ENCODE assay signal across 13 cellular contexts in the genomic region with DNA sequence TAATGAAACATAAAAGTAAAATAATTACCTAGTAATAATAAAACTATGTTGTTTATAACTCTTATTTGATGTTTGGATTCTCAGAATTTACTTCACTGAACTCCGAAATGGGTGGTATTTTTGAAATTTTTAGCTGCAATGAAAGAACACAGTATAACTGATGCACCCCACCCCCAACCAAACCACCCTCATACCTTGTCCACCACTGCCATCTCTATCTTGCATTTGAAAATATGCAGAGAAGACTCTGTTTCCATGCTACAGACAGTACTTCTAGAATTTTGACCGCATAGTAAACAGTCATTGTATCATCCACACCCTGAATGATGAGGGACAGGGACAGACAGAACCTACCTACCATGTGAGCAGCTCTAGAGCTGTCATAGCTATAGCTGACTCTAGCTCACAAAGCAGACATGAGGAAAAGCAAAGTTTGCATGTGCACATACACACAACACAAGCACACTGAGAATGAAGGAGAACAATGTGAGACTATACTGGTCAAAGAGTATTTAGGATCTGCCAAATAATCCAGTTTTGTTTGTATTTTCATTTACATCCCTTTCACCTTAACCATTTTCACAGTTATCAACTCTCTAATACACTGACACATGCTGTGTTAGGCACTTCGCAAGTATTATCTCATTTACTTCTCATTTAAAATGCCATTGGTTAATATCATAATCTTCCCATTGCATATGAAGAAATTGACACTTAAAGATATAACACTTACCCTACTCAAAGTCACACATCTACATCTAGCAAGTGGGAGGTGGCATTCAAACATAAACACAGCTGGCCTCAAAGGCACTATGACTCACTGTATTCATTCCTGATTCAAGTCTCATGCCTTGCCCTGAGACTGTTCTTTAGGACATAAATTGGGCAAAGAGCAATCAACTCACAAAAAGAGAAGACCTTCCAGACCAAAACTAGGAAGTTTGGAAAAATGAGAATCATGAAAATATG.
DNase-seq lines count a peak whose midpoint lies in the region; ATAC-seq, FAIRE-seq and TF ChIP-seq lines count a peak whose summit lies in the region.
"Had no signal": no experiment of that assay in that cellular context is flagged by ENCODE, and none has a peak within 500 bp of the region (broad histone marks: within the 10 kb centered on the region; RNA-seq: fewer than 3 reads in every experiment).

No MANE protein-coding gene starts in this region.

- no peak overlapping the region for H2AFZ ChIP-seq in keratinocyte (ENCODE audit: control insufficient read depth, low read length)
- H2AFZ ChIP-seq in OCI-LY7 (ENCODE audit: low read length): no peak overlapping the region

- no peak overlapping the region for H3K4me3 ChIP-seq in AG10803 (ENCODE audit: low read length)
- no peak overlapping the region for H3K4me3 ChIP-seq in keratinocyte (ENCODE audit: control insufficient read depth in 2 of 3, extremely low read depth in 1 of 3, insufficient read depth in 2 of 3, low read depth in 1 of 3, low read length in 3 of 3)
- no peak overlapping the region for H3K4me3 ChIP-seq in OCI-LY7 (ENCODE audit: low read depth, low read length, poor library complexity, severe bottlenecking)
- H3K4me3 ChIP-seq: HAP-1 had no signal

- H3K9me3 Mint-ChIP-seq in activated naive CD4-positive, alpha-beta T cell treated with anti-CD3 and anti-CD28 coated beads, Interleukin-2, amount 50 U/mL, for 72 hours: peaks cover 0 to 4% of the 10 kb centered on the region in 2 donors
- H3K9me3 Mint-ChIP-seq in activated CD8-positive, alpha-beta memory T cell treated with anti-CD3 and anti-CD28 coated beads, Interleukin-2, amount 10 ng/mL, durations not matched to agents 7 days and 5 days (ENCODE audit: low read depth): peaks cover 2% of the 10 kb centered on the region

- H3K4me1 ChIP-seq in keratinocyte (ENCODE audit: control insufficient read depth, extremely low read depth, insufficient read depth, low read length) (no peaks in the 10 kb centered on the region), OCI-LY7 (ENCODE audit: insufficient read depth, low read length, poor library complexity, severe bottlenecking) (peaks cover 7% of the 10 kb centered on the region)

- POLR2A ChIA-PET in OCI-LY7 (lab: Charles Lee): interaction anchor here (0.8 to 1.7 kb wide), 4 partner anchors 8 to 14 kb away, joined by 3 to 5 read pairs (median 3); no protein-coding TSS in a partner anchor

- dilution Hi-C loops in keratinocyte (cut with MboI; ENCODE audit: extremely low pct_ligation_motif_present, low sequenced_read_pairs): no loop called here

- H3K9me3 ChIP-seq in keratinocyte (ENCODE audit: control insufficient read depth, low read depth, low read length) (no peaks in the 10 kb centered on the region), OCI-LY7 (ENCODE audit: low read length) (no peaks in the 10 kb centered on the region)
- H3K9me3 ChIP-seq: HAP-1 had no signal

- H4K20me1 ChIP-seq in keratinocyte (ENCODE audit: control insufficient read depth, extremely low read depth, insufficient read depth, low read length): no peaks in the 10 kb centered on the region
- no peaks in the 10 kb centered on the region for H4K20me1 ChIP-seq in OCI-LY7 (ENCODE audit: insufficient read depth, low read length)

- no TSS peak for BruUV-seq in OCI-LY7 (replicated peaks; lab: Mats Ljungman, UMichigan)

- no peaks in the 10 kb centered on the region; the same call in 1 of the 2 replicates for H3K9me2 ChIP-seq in OCI-LY7 (ENCODE audit: insufficient read depth, low read length)

- H3K27ac Mint-ChIP-seq in activated naive CD4-positive, alpha-beta T cell treated with anti-CD3 and anti-CD28 coated beads, Interleukin-2, amount 50 U/mL, for 72 hours: peak overlapping the region; percentile 18 to 71
- no peak overlapping the region for H3K27ac Mint-ChIP-seq in activated CD8-positive, alpha-beta memory T cell treated with anti-CD3 and anti-CD28 coated beads, Interleukin-2, amount 10 ng/mL, durations not matched to agents 7 days and 5 days

- no peaks in the 10 kb centered on the region for H3K9me1 ChIP-seq in keratinocyte (ENCODE audit: control insufficient read depth, extremely low read depth, insufficient read depth, low read length)

- no peaks in the 10 kb centered on the region for H3K27me3 ChIP-seq in keratinocyte (ENCODE audit: control insufficient read depth, extremely low read depth, insufficient read depth, low read length)

- no peak overlapping the region for H3K4me3 Mint-ChIP-seq in activated CD8-positive, alpha-beta memory T cell treated with anti-CD3 and anti-CD28 coated beads, Interleukin-2, amount 10 ng/mL, durations not matched to agents 7 days and 5 days

- peak; percentile 34 for FAIRE-seq in keratinocyte (lab: Jason Lieb, UNC)

- TF ChIP-seq CTCF in AG10803 (conservative IDR thresholded peaks at IDR 0.05; ENCODE audit: low read length): no peak
- no peak for TF ChIP-seq CTCF in keratinocyte (optimal IDR thresholded peaks at IDR 0.05 in 1 of 3, IDR thresholded peaks at IDR 0.05 in 1 of 3, conservative IDR thresholded peaks at IDR 0.05 in 1 of 3; ENCODE audit: extremely low read depth in 1 of 3, insufficient read depth in 2 of 3, low read length in 3 of 3)
- no peak for TF ChIP-seq CTCF in OCI-LY7 (conservative IDR thresholded peaks at IDR 0.05; ENCODE audit: low read length)

- CTCF ChIA-PET in OCI-LY7 (lab: Charles Lee; ENCODE audit: unreplicated experiment): no interaction called here
- CTCF ChIA-PET in activated CD8-positive, alpha-beta memory T cell treated with anti-CD3 and anti-CD28 coated beads, Interleukin-2, amount 10 ng/mL, durations not matched to agents 7 days and 5 days (lab: Charles Lee): no interaction called here

- H3K4me1 Mint-ChIP-seq in activated CD8-positive, alpha-beta memory T cell treated with anti-CD3 and anti-CD28 coated beads, Interleukin-2, amount 10 ng/mL, durations not matched to agents 7 days and 5 days: peaks cover 4% of the 10 kb centered on the region

- H3K27ac ChIP-seq in keratinocyte (ENCODE audit: control insufficient read depth, insufficient read depth, low read length) (no peak overlapping the region), OCI-LY7 (ENCODE audit: low read depth, low read length, poor library complexity, severe bottlenecking) (no peak overlapping the region)

- H3K36me3 ChIP-seq in keratinocyte (ENCODE audit: control insufficient read depth in 2 of 2, extremely low read depth in 1 of 2, insufficient read depth in 2 of 2, low read length in 2 of 2) (no peaks in the 10 kb centered on the region), OCI-LY7 (ENCODE audit: insufficient read depth, low read length) (no peaks in the 10 kb centered on the region; the same call in 1 of the 2 replicates)
- H3K36me3 ChIP-seq: HAP-1 had no signal

- no peak overlapping the region for H3K9ac ChIP-seq in keratinocyte (ENCODE audit: control insufficient read depth, extremely low read depth, insufficient read depth, low read length)

- H3K4me2 ChIP-seq in keratinocyte (ENCODE audit: control insufficient read depth, extremely low read depth, insufficient read depth, low read depth, low read length) (no peak overlapping the region), OCI-LY7 (ENCODE audit: low read length) (no peak overlapping the region)

- intact Hi-C loops in OCI-LY7 (cut with micrococcal nuclease; ENCODE audit: unreplicated experiment): no loop called here

- peaks cover 14 to 15% of the 10 kb centered on the region in 2 donors for H3K36me3 Mint-ChIP-seq in activated naive CD4-positive, alpha-beta T cell treated with anti-CD3 and anti-CD28 coated beads, Interleukin-2, amount 50 U/mL, for 72 hours
- H3K36me3 Mint-ChIP-seq in activated CD8-positive, alpha-beta memory T cell treated with anti-CD3 and anti-CD28 coated beads, Interleukin-2, amount 10 ng/mL, durations not matched to agents 7 days and 5 days: peaks cover 4% of the 10 kb centered on the region

- H3K79me2 ChIP-seq in keratinocyte (ENCODE audit: control insufficient read depth, insufficient read depth, low read length): no peaks in the 10 kb centered on the region
- no peaks in the 10 kb centered on the region for H3K79me2 ChIP-seq in OCI-LY7 (ENCODE audit: insufficient read depth, low read depth, low read length)

- H3K27me3 Mint-ChIP-seq in activated CD8-positive, alpha-beta memory T cell treated with anti-CD3 and anti-CD28 coated beads, Interleukin-2, amount 10 ng/mL, durations not matched to agents 7 days and 5 days: no peaks in the 10 kb centered on the region

- ATAC-seq in activated naive CD4-positive, alpha-beta T cell treated with anti-CD3 and anti-CD28 coated beads, Interleukin-2, amount 50 U/mL, for 72 hours: peak; percentile 88 to 94
- ATAC-seq in GM19452 (IDR thresholded peaks at IDR 0.05; ENCODE audit: unreplicated experiment) (no peak), GM18502 (IDR thresholded peaks at IDR 0.05; ENCODE audit: poor library complexity, unreplicated experiment) (no peak)
- ATAC-seq in activated CD8-positive, alpha-beta memory T cell treated with anti-CD3 and anti-CD28 coated beads, Interleukin-2, amount 10 ng/mL, durations not matched to agents 7 days and 5 days: no peak

- DNase-seq in AG10803 (ENCODE audit: low read depth) (peak; percentile 51), HCEC 1CT (peak; percentile 33), keratinocyte (ENCODE audit: low read depth, low spot score) (no peak), OCI-LY7 (ENCODE audit: low spot score) (no peak)
- no peak for DNase-seq in activated naive CD4-positive, alpha-beta T cell treated with anti-CD3 and anti-CD28 coated beads, Interleukin-2, amount 50 U/mL, for 72 hours (ENCODE audit: low spot score in 2 of 2)
- no peak for DNase-seq in activated CD8-positive, alpha-beta memory T cell treated with anti-CD3 and anti-CD28 coated beads, Interleukin-2, amount 10 ng/mL, durations not matched to agents 7 days and 5 days
- DNase-seq: activated CD4-positive, alpha-beta T cell treated with anti-CD3 and anti-CD28 coated beads, Interleukin-2, amount 50 U/mL, for 4 hours; cerebellar nuclear complex; DMS153; NCI-H1930 had no signal

Comparison
In these comparisons a context has a peak if more than half of its experiments do, and no peak if none do; other contexts are left out.
1. DNase-seq: peak in AG10803 (single experiment) and HCEC 1CT (single experiment); none in activated naive CD4-positive, alpha-beta T cell treated with anti-CD3 and anti-CD28 coated beads, Interleukin-2, amount 50 U/mL, for 72 hours (0 of 2), keratinocyte (single experiment), OCI-LY7 (single experiment) and activated CD8-positive, alpha-beta memory T cell treated with anti-CD3 and anti-CD28 coated beads, Interleukin-2, amount 10 ng/mL, durations not matched to agents 7 days and 5 days (single experiment).
2. ATAC-seq: peak in activated naive CD4-positive, alpha-beta T cell treated with anti-CD3 and anti-CD28 coated beads, Interleukin-2, amount 50 U/mL, for 72 hours (2 of 2); none in GM19452 (single experiment), activated CD8-positive, alpha-beta memory T cell treated with anti-CD3 and anti-CD28 coated beads, Interleukin-2, amount 10 ng/mL, durations not matched to agents 7 days and 5 days (single experiment) and GM18502 (single experiment).